In genomic region chr20:22795897-22796296, GRCh38 we compare ENCODE assay signal across 11 cellular contexts.
DNase-seq lines count a peak whose midpoint lies in the region; ATAC-seq and TF ChIP-seq lines count a peak whose summit lies in the region.
"Had no signal": no experiment of that assay in that cellular context is flagged by ENCODE, and none has a peak within 500 bp of the region (broad histone marks: within the 10 kb centered on the region; RNA-seq: fewer than 3 reads in every experiment).

No MANE protein-coding gene starts in this region.

- H3K27me3 ChIP-seq in endodermal cell (ENCODE audit: control insufficient read depth, insufficient read depth, low read length, poor library complexity, severe bottlenecking): no peaks in the 10 kb centered on the region

- no peak overlapping the region for H3K4me3 ChIP-seq in endodermal cell (ENCODE audit: low read length)

- H3K4me3 Mint-ChIP-seq in endodermal cell: no peak overlapping the region
- H3K4me3 Mint-ChIP-seq: naive thymus-derived CD4-positive, alpha-beta T cell had no signal

- H3K36me3 Mint-ChIP-seq in endodermal cell (ENCODE audit: low read depth): no peaks in the 10 kb centered on the region
- H3K36me3 Mint-ChIP-seq: naive thymus-derived CD4-positive, alpha-beta T cell had no signal

- no peak for DNase-seq in Right ventricle myocardium inferior (ENCODE audit: missing footprints)
- DNase-seq in cardiac septum (ENCODE audit: low spot score): no peak
- no peak for DNase-seq in endodermal cell
- DNase-seq in lung microvascular endothelial cell (ENCODE audit: low read depth in 2 of 2): peak; percentile 94 to 98
- DNase-seq in NCI-H1092 (lab: John Stamatoyannopoulos, UW): no peak
- DNase-seq in NCI-H1694 (lab: John Stamatoyannopoulos, UW): no peak
- DNase-seq in NCI-H2196 (lab: John Stamatoyannopoulos, UW; ENCODE audit: unreplicated experiment): no peak
- DNase-seq: naive thymus-derived CD4-positive, alpha-beta T cell; NCI-H2107 had no signal

- H3K9me3 Mint-ChIP-seq in endodermal cell: no peaks in the 10 kb centered on the region

- no peaks in the 10 kb centered on the region for H3K9me3 ChIP-seq in endodermal cell (ENCODE audit: control insufficient read depth, low read length)

- no peak for TF ChIP-seq CTCF in endodermal cell (conservative IDR thresholded peaks at IDR 0.05)

- peak; percentile 78 for ATAC-seq in Right ventricle myocardium inferior
- ATAC-seq in GM18498 (IDR thresholded peaks at IDR 0.05; ENCODE audit: unreplicated experiment): no peak
- ATAC-seq: naive thymus-derived CD4-positive, alpha-beta T cell had no signal

- peaks cover 10% of the 10 kb centered on the region for H3K4me1 Mint-ChIP-seq in endodermal cell
- H3K4me1 Mint-ChIP-seq: naive thymus-derived CD4-positive, alpha-beta T cell had no signal

- WGBS in endodermal cell (ENCODE audit: insufficient coverage in 1 of 2, insufficient read length in 1 of 2), 2 experiments: 64 to 79% methylated on average over 3 to 4 of the region's 5 CpGs

- H3K27ac ChIP-seq in endodermal cell (ENCODE audit: low read depth, low read length): no peak overlapping the region
- H3K27ac ChIP-seq: 22Rv1 had no signal

- intact Hi-C loops in Right ventricle myocardium inferior (cut with DNase I): no loop called here
- intact Hi-C loops in cardiac septum (cut with DNase I): loop anchor here (10.0 kb wide), 1 partner anchor 269 kb away; no protein-coding TSS in a partner anchor

- peaks cover 6% of the 10 kb centered on the region for H3K27me3 Mint-ChIP-seq in endodermal cell (ENCODE audit: insufficient read depth)

- no peaks in the 10 kb centered on the region for H3K4me1 ChIP-seq in endodermal cell (ENCODE audit: control insufficient read depth, insufficient read depth, low read length)

- H3K27ac Mint-ChIP-seq in endodermal cell: peak overlapping the region; percentile 8
- H3K27ac Mint-ChIP-seq: naive thymus-derived CD4-positive, alpha-beta T cell had no signal

- H3K36me3 ChIP-seq in endodermal cell (ENCODE audit: control insufficient read depth, insufficient read depth, low read length): no peaks in the 10 kb centered on the region

- no peak overlapping the region for H3K9ac ChIP-seq in endodermal cell (ENCODE audit: extremely low read depth, low read length, poor library complexity, severe bottlenecking)

Comparison
In these comparisons a context has a peak if more than half of its experiments do, and no peak if none do; other contexts are left out.
1. DNase-seq: peak in lung microvascular endothelial cell (2 of 2); none in Right ventricle myocardium inferior (single experiment), cardiac septum (single experiment), endodermal cell (single experiment), NCI-H1092 (single experiment), NCI-H1694 (single experiment) and NCI-H2196 (single experiment).